Comparison of ENCODE assay signal across 8 cellular contexts in the genomic region with DNA sequence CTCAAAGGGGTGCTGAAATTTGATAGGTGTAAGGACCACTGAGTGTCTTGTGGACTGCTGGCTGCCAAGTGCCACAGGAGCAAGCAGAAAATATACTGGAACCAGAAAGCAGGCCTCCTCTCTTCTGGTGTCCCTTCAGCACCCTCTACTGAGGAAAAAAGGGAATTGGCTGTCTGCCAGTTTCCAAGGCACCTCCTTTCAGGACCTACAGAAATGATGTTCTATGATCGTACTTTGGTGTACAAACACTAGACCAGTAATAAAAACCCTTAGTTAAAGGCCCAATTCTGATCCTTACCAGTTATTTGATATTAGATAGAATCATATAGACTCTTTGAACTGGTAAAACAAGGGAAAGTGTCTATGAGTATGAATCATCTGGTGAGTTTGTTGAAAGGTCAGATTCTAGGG. TPM values are rescaled to one million over a fixed set of nuclear protein-coding genes. Genes with fewer than 3 reads are reported as not detected.
DNase-seq lines count a peak whose midpoint lies in the region; ATAC-seq and TF ChIP-seq lines count a peak whose summit lies in the region.

No MANE protein-coding gene starts in this region.

- no peak overlapping the region for H2AFZ ChIP-seq in neural progenitor cell (replicated peaks)

- peaks cover 53% of the 10 kb centered on the region for H4K20me1 ChIP-seq in neural progenitor cell (ENCODE audit: low read depth)

- H3K27me3 ChIP-seq in neural progenitor cell: no peaks in the 10 kb centered on the region

- CTCF ChIA-PET in activated CD8-positive, alpha-beta T cell treated with anti-CD3 and anti-CD28 coated beads for 36 hours (lab: Charles Lee): interaction anchor here (1.1 to 1.3 kb wide), 2 partner anchors 11 kb away, joined by 3 to 6 read pairs; no protein-coding TSS in a partner anchor

- no peaks in the 10 kb centered on the region for H3K27me3 Mint-ChIP-seq in activated CD8-positive, alpha-beta T cell treated with anti-CD3 and anti-CD28 coated beads for 36 hours
- no peaks in the 10 kb centered on the region for H3K27me3 Mint-ChIP-seq in neural progenitor cell (ENCODE audit: insufficient read depth, low read depth)

- no peaks in the 10 kb centered on the region for H3K9me3 ChIP-seq in neural progenitor cell (ENCODE audit: low read depth)

- no peak overlapping the region for H3K4me3 ChIP-seq in fibroblast of the aortic adventitia (ENCODE audit: low read depth, low read length)
- H3K4me3 ChIP-seq in neural progenitor cell: no peak overlapping the region

- intact Hi-C loops in activated CD8-positive, alpha-beta T cell treated with anti-CD3 and anti-CD28 coated beads for 36 hours (cut with micrococcal nuclease): no loop called here

- no peak overlapping the region for H3K9ac ChIP-seq in neural progenitor cell

- no peaks in the 10 kb centered on the region for H3K9me3 Mint-ChIP-seq in activated CD8-positive, alpha-beta T cell treated with anti-CD3 and anti-CD28 coated beads for 36 hours
- H3K9me3 Mint-ChIP-seq in neural progenitor cell: no peaks in the 10 kb centered on the region

- peak; percentile 57 for DNase-seq in DMS153 (lab: John Stamatoyannopoulos, UW)
- DNase-seq in HS-5 (ENCODE audit: low read depth): peak; percentile 43
- peak; percentile 70 for DNase-seq in NCI-H774 (lab: John Stamatoyannopoulos, UW)
- peak; percentile 58 for DNase-seq in activated CD8-positive, alpha-beta T cell treated with anti-CD3 and anti-CD28 coated beads for 36 hours
- peak; percentile 87 for DNase-seq in fibroblast of the aortic adventitia (ENCODE audit: low read depth)
- DNase-seq in neural progenitor cell (ENCODE audit: low spot score): peak; percentile 78

- no peaks in the 10 kb centered on the region for H3K36me3 ChIP-seq in neural progenitor cell

- peak; percentile 72 for ATAC-seq in activated CD8-positive, alpha-beta T cell treated with anti-CD3 and anti-CD28 coated beads for 36 hours
- ATAC-seq in GM21367 (IDR thresholded peaks at IDR 0.05; ENCODE audit: unreplicated experiment) (no peak), GM19452 (IDR thresholded peaks at IDR 0.05; ENCODE audit: unreplicated experiment) (no peak)

- no peak overlapping the region for H3K4me2 ChIP-seq in neural progenitor cell

- H3K27ac Mint-ChIP-seq in activated CD8-positive, alpha-beta T cell treated with anti-CD3 and anti-CD28 coated beads for 36 hours: no peak overlapping the region
- H3K27ac Mint-ChIP-seq in neural progenitor cell: no peak overlapping the region

- peaks cover 3% of the 10 kb centered on the region for H3K4me1 ChIP-seq in neural progenitor cell

- no peak overlapping the region for H3K27ac ChIP-seq in neural progenitor cell

- peaks cover 15% of the 10 kb centered on the region for H3K4me1 Mint-ChIP-seq in activated CD8-positive, alpha-beta T cell treated with anti-CD3 and anti-CD28 coated beads for 36 hours (ENCODE audit: low read depth)
- H3K4me1 Mint-ChIP-seq in neural progenitor cell: peaks cover 7% of the 10 kb centered on the region

- peaks cover 66% of the 10 kb centered on the region for H3K79me2 ChIP-seq in neural progenitor cell (ENCODE audit: low read depth)

- H3K4me3 Mint-ChIP-seq in activated CD8-positive, alpha-beta T cell treated with anti-CD3 and anti-CD28 coated beads for 36 hours: no peak overlapping the region
- no peak overlapping the region for H3K4me3 Mint-ChIP-seq in neural progenitor cell

- H3K36me3 Mint-ChIP-seq in activated CD8-positive, alpha-beta T cell treated with anti-CD3 and anti-CD28 coated beads for 36 hours (ENCODE audit: low read depth): peaks cover 9% of the 10 kb centered on the region
- H3K36me3 Mint-ChIP-seq in neural progenitor cell: peaks cover 2% of the 10 kb centered on the region

- POLR2A ChIA-PET in activated CD8-positive, alpha-beta T cell treated with anti-CD3 and anti-CD28 coated beads for 36 hours (lab: Charles Lee): interaction anchor here (0.6 kb wide), 1 partner anchor 34 kb away, joined by 3 read pairs; no protein-coding TSS in a partner anchor

- TF ChIP-seq CTCF in activated CD8-positive, alpha-beta T cell treated with anti-CD3 and anti-CD28 coated beads for 36 hours (IDR thresholded peaks at IDR 0.05): peak; percentile 26
- TF ChIP-seq CTCF in fibroblast of the aortic adventitia (IDR thresholded peaks at IDR 0.05; ENCODE audit: insufficient read depth, low read length) (peak; percentile 65), neural progenitor cell (IDR thresholded peaks at IDR 0.05) (peak; percentile 73)

- H3F3A ChIP-seq in neural progenitor cell (ENCODE audit: low read depth): peaks cover 38% of the 10 kb centered on the region

RNA-seq across cellular contexts. Expression of a gene that starts 35.8 kb away (rescaled TPM):
- total RNA-seq in activated CD8-positive, alpha-beta T cell treated with anti-CD3 and anti-CD28 coated beads for 36 hours: 1 to 10 TPM; 5.1 to 6.9 TPM
- total RNA-seq in fibroblast of the aortic adventitia (ENCODE audit: low replicate concordance) (29.6 and 75.1 TPM in 2 replicates), neural progenitor cell (ENCODE audit: low replicate concordance) (31.0 and 60.9 TPM in 2 replicates)

RNA-seq across cellular contexts. Expression of a gene that starts 41.8 kb away (rescaled TPM):
- total RNA-seq in activated CD8-positive, alpha-beta T cell treated with anti-CD3 and anti-CD28 coated beads for 36 hours: 10 to 100 TPM; 11.6 to 12.3 TPM
- 8.7 and 24.6 TPM in 2 replicates for total RNA-seq in fibroblast of the aortic adventitia (ENCODE audit: low replicate concordance)
- total RNA-seq in neural progenitor cell (ENCODE audit: low replicate concordance): 16.6 and 22.9 TPM in 2 replicates
